ENCODE assay signal across 1 cellular context in the genomic region with DNA sequence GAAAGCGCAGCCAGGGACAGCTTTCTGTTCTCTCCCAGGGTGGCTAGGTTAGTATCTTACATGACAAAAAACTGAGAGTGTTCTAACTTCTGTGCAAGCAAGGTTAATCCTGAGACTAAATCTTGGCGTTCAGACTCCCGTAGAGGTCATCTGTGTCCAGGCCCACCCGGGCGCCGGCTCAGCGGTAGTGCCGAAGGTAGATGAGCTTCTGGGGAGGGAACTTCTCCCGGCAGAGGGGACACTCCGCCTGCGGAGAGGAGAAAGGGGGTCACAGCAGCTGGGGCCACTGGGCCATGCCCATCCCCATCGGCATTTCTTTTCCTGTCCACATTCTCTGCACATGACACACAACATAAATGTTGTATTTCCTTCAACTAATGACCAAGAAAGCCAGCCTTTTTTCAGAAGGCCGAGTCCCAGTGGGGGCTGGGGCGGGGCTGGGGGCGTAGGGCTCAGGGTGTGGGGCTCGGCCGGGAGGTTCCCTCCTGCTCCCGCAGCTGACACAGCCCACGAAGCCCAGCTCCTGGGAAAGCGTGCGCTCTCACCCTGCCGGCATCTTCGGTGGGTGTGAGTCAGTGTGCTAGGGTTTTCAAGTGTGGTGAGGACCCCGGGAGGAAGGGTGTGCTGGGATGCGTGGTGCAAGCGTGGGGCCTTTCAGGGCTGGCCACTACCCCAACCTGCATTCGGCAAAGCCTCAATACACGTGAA.
TF ChIP-seq lines count a peak whose summit lies in the region.

No MANE protein-coding gene starts in this region.

TF ChIP-seq in SK-N-SH treated with all-trans-retinoic acid at 6 μM for 48 hours, 23 proteins besides CTCF, POLR2A, EP300 and RAD21 (continued from another document):
- TF ChIP-seq GLIS3 (CRISPR knock-in tag; IDR thresholded peaks at IDR 0.05), result no peak
- no peak for TF ChIP-seq ISL1 (CRISPR knock-in tag; IDR thresholded peaks at IDR 0.05)
- no peak for TF ChIP-seq SNAI2 (CRISPR knock-in tag; IDR thresholded peaks at IDR 0.05)
- no peak for TF ChIP-seq CSDC2 (CRISPR knock-in tag; IDR thresholded peaks at IDR 0.05)
- no peak for TF ChIP-seq ARNTL (CRISPR knock-in tag; IDR thresholded peaks at IDR 0.05; ENCODE audit: borderline replicate concordance, low read depth)
- no peak for TF ChIP-seq OSR1 (CRISPR knock-in tag; IDR thresholded peaks at IDR 0.05)
- no peak for TF ChIP-seq ZNF8 (CRISPR knock-in tag; IDR thresholded peaks at IDR 0.05)
- no peak for TF ChIP-seq PPARA (CRISPR knock-in tag; IDR thresholded peaks at IDR 0.05; ENCODE audit: borderline replicate concordance)
- no peak for TF ChIP-seq ZNF70 (CRISPR knock-in tag; IDR thresholded peaks at IDR 0.05)
- no peak for TF ChIP-seq BACH2 (CRISPR knock-in tag; IDR thresholded peaks at IDR 0.05; ENCODE audit: borderline replicate concordance)
- TF ChIP-seq RARB (CRISPR knock-in tag; IDR thresholded peaks at IDR 0.05), result no peak
- TF ChIP-seq ZFP30 (CRISPR knock-in tag; IDR thresholded peaks at IDR 0.05), result no peak
